2 cellular contexts compared by ENCODE assay signal in genomic region chr1:211474426-211474825, GRCh38.
TF ChIP-seq lines count a peak whose summit lies in the region.

No MANE protein-coding gene starts in this region.

TF ChIP-seq in HEK293, 187 proteins besides CTCF, POLR2A, EP300 and RAD21 (continued from another document):
- no peak for TF ChIP-seq ZNF148 (tag by site-specific recombination; IDR thresholded peaks at IDR 0.05; ENCODE audit: borderline replicate concordance)
- no peak for TF ChIP-seq ZNF792 (tag by site-specific recombination; IDR thresholded peaks at IDR 0.05)
- no peak for TF ChIP-seq ZFHX2 (tag by site-specific recombination; conservative IDR thresholded peaks at IDR 0.05)

TF ChIP-seq in K562, 482 proteins besides CTCF, POLR2A, EP300 and RAD21 (continued from another document):
- TF ChIP-seq SNIP1 (IDR thresholded peaks at IDR 0.05; ENCODE audit: low read depth) (no peak), NFIC (IDR thresholded peaks at IDR 0.05) (0 out of 2 replicates have a peak, but pooled peaks have one; percentile 13), FOXK1 (CRISPR knock-in tag; IDR thresholded peaks at IDR 0.05; ENCODE audit: borderline replicate concordance) (no peak), POLR2AphosphoS5 (IDR thresholded peaks at IDR 0.05; ENCODE audit: control insufficient read depth, insufficient read depth, low read depth, low read length) (no peak)
